Comparison of ENCODE assay signal across 31 cellular contexts in genomic region chr5:117394506-117395157, GRCh38.
"Had no signal": no experiment of that assay in that cellular context is flagged by ENCODE, and none has a peak within 500 bp of the region (broad histone marks: within the 10 kb centered on the region; RNA-seq: fewer than 3 reads in every experiment).

No MANE protein-coding gene starts in this region.

- H3K36me3 ChIP-seq: breast epithelium, esophagus squamous epithelium, left ventricle myocardium inferior, ovary, upper lobe of left lung, vagina had no signal

- H3K4me3 Mint-ChIP-seq: activated T-cell treated with anti-CD3 and anti-CD28 coated beads, Interleukin-2, amount 50 U/mL, for 72 hours; dendritic cell treated with granulocyte-macrophage colony-stimulating factor and Interleukin-4, amounts not matched to agents 40 ng/mL and 50 ng/mL, for 4 days; immature natural killer cell; nephron; stimulated activated memory B cell treated with anti-CD40 and anti-IgM and Interleukin-4, amounts not matched to agents 10 μg/mL and 1 μg/mL and 100 μg/mL, for 72 hours; stimulated activated naive CD8-positive, alpha-beta T cell treated with anti-CD3 and anti-CD28 coated beads, Interleukin-15, amount 100 ng/mL, for 72 hours; T-helper 1 cell treated with Interleukin-12 subunit alpha and Interleukin-12 subunit beta and Interleukin-4 antibody, amounts not matched to agents 30 μg/mL and 1 μg/mL, for 36 hours had no signal

- H3K9me3 ChIP-seq: breast epithelium, esophagus squamous epithelium, ovary, upper lobe of left lung, vagina had no signal

- DNase-seq: activated CD4-positive, alpha-beta T cell treated with anti-CD3 and anti-CD28 coated beads for 4 hours; activated CD4-positive, alpha-beta T cell treated with anti-CD3 and anti-CD28 coated beads, Interleukin-2, amount 50 U/mL, for 4 hours; activated naive CD4-positive, alpha-beta T cell; activated T-cell treated with anti-CD3 and anti-CD28 coated beads for 4 hours; activated T-cell treated with anti-CD3 and anti-CD28 coated beads, Interleukin-2, amount 50 U/mL, for 72 hours; central memory CD4-positive, alpha-beta T cell; effector CD4-positive, alpha-beta T cell; esophagus squamous epithelium; hippocampal formation; immature natural killer cell; kidney; left ventricle myocardium inferior; ovary; retina; stimulated activated CD4-positive, alpha-beta T cell treated with anti-CD3 and anti-CD28 coated beads, Interleukin-4, amount 100 ng/mL, for 4 hours; stimulated activated CD8-positive, alpha-beta memory T cell treated with anti-CD3 and anti-CD28 coated beads, Interleukin-4, amount 100 ng/mL, for 48 hours; stimulated activated naive CD8-positive, alpha-beta T cell treated with anti-CD3 and anti-CD28 coated beads, Interleukin-15, amount 100 ng/mL, for 72 hours; T-helper 9 cell; upper lobe of left lung had no signal

- H3K4me1 ChIP-seq: breast epithelium, esophagus squamous epithelium, left ventricle myocardium inferior, upper lobe of left lung, vagina had no signal

- H3K9me3 Mint-ChIP-seq: dendritic cell treated with granulocyte-macrophage colony-stimulating factor and Interleukin-4, amounts not matched to agents 40 ng/mL and 50 ng/mL, for 4 days; stimulated activated memory B cell treated with anti-CD40 and anti-IgM and Interleukin-4, amounts not matched to agents 10 μg/mL and 1 μg/mL and 100 μg/mL, for 72 hours; T-helper 1 cell treated with Interleukin-12 subunit alpha and Interleukin-12 subunit beta and Interleukin-4 antibody, amounts not matched to agents 30 μg/mL and 1 μg/mL, for 36 hours had no signal

- H3K27ac ChIP-seq: breast epithelium, esophagus squamous epithelium, left ventricle myocardium inferior, ovary, skin epidermis, upper lobe of left lung, vagina, VCaP had no signal

- H3K27me3 Mint-ChIP-seq: dendritic cell treated with granulocyte-macrophage colony-stimulating factor and Interleukin-4, amounts not matched to agents 40 ng/mL and 50 ng/mL, for 4 days; progenitor cell of endocrine pancreas; stimulated activated memory B cell treated with anti-CD40 and anti-IgM and Interleukin-4, amounts not matched to agents 10 μg/mL and 1 μg/mL and 100 μg/mL, for 72 hours; stimulated activated naive CD8-positive, alpha-beta T cell treated with anti-CD3 and anti-CD28 coated beads, Interleukin-15, amount 100 ng/mL, for 72 hours had no signal

- H3K4me3 ChIP-seq: breast epithelium, esophagus squamous epithelium, left ventricle myocardium inferior, lung, ovary, skin epidermis, upper lobe of left lung, vagina had no signal

- H3K27me3 ChIP-seq: breast epithelium, esophagus squamous epithelium, ovary, upper lobe of left lung, vagina had no signal

- H3K27ac Mint-ChIP-seq: activated naive CD4-positive, alpha-beta T cell treated with anti-CD3 and anti-CD28 coated beads, Interleukin-2, amount 50 U/mL, for 72 hours; activated T-cell treated with anti-CD3 and anti-CD28 coated beads, Interleukin-2, amount 50 U/mL, for 72 hours; dendritic cell treated with granulocyte-macrophage colony-stimulating factor and Interleukin-4, amounts not matched to agents 40 ng/mL and 50 ng/mL, for 4 days; immature natural killer cell; nephron; progenitor cell of endocrine pancreas; stimulated activated memory B cell treated with anti-CD40 and anti-IgM and Interleukin-4, amounts not matched to agents 10 μg/mL and 1 μg/mL and 100 μg/mL, for 72 hours; stimulated activated naive CD8-positive, alpha-beta T cell treated with anti-CD3 and anti-CD28 coated beads, Interleukin-15, amount 100 ng/mL, for 72 hours; T-helper 1 cell treated with Interleukin-12 subunit alpha and Interleukin-12 subunit beta and Interleukin-4 antibody, amounts not matched to agents 30 μg/mL and 1 μg/mL, for 36 hours had no signal

- H3K4me1 Mint-ChIP-seq: immature natural killer cell; stimulated activated memory B cell treated with anti-CD40 and anti-IgM and Interleukin-4, amounts not matched to agents 10 μg/mL and 1 μg/mL and 100 μg/mL, for 72 hours; stimulated activated naive CD8-positive, alpha-beta T cell treated with anti-CD3 and anti-CD28 coated beads, Interleukin-15, amount 100 ng/mL, for 72 hours had no signal

- H3K36me3 Mint-ChIP-seq: activated naive CD4-positive, alpha-beta T cell treated with anti-CD3 and anti-CD28 coated beads, Interleukin-2, amount 50 U/mL, for 72 hours; immature natural killer cell; stimulated activated memory B cell treated with anti-CD40 and anti-IgM and Interleukin-4, amounts not matched to agents 10 μg/mL and 1 μg/mL and 100 μg/mL, for 72 hours had no signal

- ATAC-seq: activated naive CD4-positive, alpha-beta T cell treated with anti-CD3 and anti-CD28 coated beads, Interleukin-2, amount 50 U/mL, for 72 hours; activated T-cell treated with anti-CD3 and anti-CD28 coated beads, Interleukin-2, amount 50 U/mL, for 72 hours; sciatic nerve; stimulated activated memory B cell treated with anti-CD40 and anti-IgM and Interleukin-4, amounts not matched to agents 10 μg/mL and 1 μg/mL and 100 μg/mL, for 72 hours; stimulated activated naive CD8-positive, alpha-beta T cell treated with anti-CD3 and anti-CD28 coated beads, Interleukin-15, amount 100 ng/mL, for 72 hours had no signal
